ENCODE assay signal across 29 cellular contexts in the genomic region with DNA sequence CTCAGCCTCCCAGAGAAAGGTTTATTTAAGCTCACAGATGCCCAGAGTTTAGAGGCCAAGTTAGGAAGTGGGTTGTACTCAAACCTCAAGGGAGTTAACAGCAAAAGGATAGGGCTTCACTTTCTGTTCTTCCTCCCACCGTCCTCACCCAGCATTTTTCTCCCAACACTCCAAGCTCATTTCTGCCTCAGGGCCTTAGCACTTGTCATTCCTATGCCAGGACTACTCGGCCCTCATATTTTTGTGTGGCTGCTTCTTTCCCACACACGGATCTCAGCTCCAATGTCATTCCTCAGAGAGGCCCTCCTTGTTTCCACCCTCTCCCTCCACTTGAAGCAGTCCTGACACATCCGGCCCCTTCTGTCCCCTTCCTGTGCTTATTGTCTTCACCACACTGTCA. TPM values are rescaled to one million over a fixed set of nuclear protein-coding genes. Genes with fewer than 3 reads are reported as not detected.
A peak's percentile ranks its signal among the peaks of the same experiment; 100 is the strongest.
DNase-seq lines count a peak whose midpoint lies in the region; ATAC-seq, FAIRE-seq and TF ChIP-seq lines count a peak whose summit lies in the region.
"Had no signal": no experiment of that assay in that cellular context is flagged by ENCODE, and none has a peak within 500 bp of the region (broad histone marks: within the 10 kb centered on the region; RNA-seq: fewer than 3 reads in every experiment).

No MANE protein-coding gene starts in this region.

- ATAC-seq in HG03354 (IDR thresholded peaks at IDR 0.05; ENCODE audit: poor library complexity, severe bottlenecking, unreplicated experiment) = no peak
- ATAC-seq: GM12878 had no signal

- H2AK5ac ChIP-seq in trophoblast cell (ENCODE audit: low read length) = no peak overlapping the region

- H3K79me2 ChIP-seq in trophoblast cell (ENCODE audit: control insufficient read depth, insufficient read depth, low read length, poor library complexity) = no peaks in the 10 kb centered on the region

- H3K36me3 ChIP-seq in BLaER1 treated with 17β-estradiol and CSF1 and Interleukin-3, amounts not matched to agents 10 nM and 100 nM = no peaks in the 10 kb centered on the region
- H3K36me3 ChIP-seq in bronchial epithelial cell (ENCODE audit: control insufficient read depth, insufficient read depth, low read length) (no peaks in the 10 kb centered on the region), trophoblast cell (ENCODE audit: control insufficient read depth in 1 of 2, insufficient read depth in 2 of 2, low read length in 2 of 2) (no peaks in the 10 kb centered on the region)
- H3K36me3 ChIP-seq: BE2C had no signal

- H3K36me3 Mint-ChIP-seq in activated naive CD4-positive, alpha-beta T cell treated with anti-CD3 and anti-CD28 coated beads, Interleukin-2, amount 10 ng/mL, durations not matched to agents 7 days and 5 days = no peaks in the 10 kb centered on the region
- H3K36me3 Mint-ChIP-seq: CD14-positive monocyte; CD4-positive, alpha-beta memory T cell; CD4-positive, CD25-positive, alpha-beta regulatory T cell; CD8-positive, alpha-beta memory T cell had no signal

- no peak overlapping the region for H2BK12ac ChIP-seq in trophoblast cell (ENCODE audit: low read length)

- no peaks in the 10 kb centered on the region for H3K79me1 ChIP-seq in trophoblast cell (ENCODE audit: low read length)

- H3K4me1 Mint-ChIP-seq in activated naive CD4-positive, alpha-beta T cell treated with anti-CD3 and anti-CD28 coated beads, Interleukin-2, amount 10 ng/mL, durations not matched to agents 7 days and 5 days = no peaks in the 10 kb centered on the region
- H3K4me1 Mint-ChIP-seq: CD14-positive monocyte; CD4-positive, alpha-beta memory T cell; CD4-positive, CD25-positive, alpha-beta regulatory T cell; CD8-positive, alpha-beta memory T cell had no signal

- no peak overlapping the region for H3K4me3 ChIP-seq in BLaER1 treated with 17β-estradiol and CSF1 and Interleukin-3, amounts not matched to agents 10 nM and 100 nM
- no peak overlapping the region for H3K4me3 ChIP-seq in bronchial epithelial cell (ENCODE audit: low read depth, low read length)
- no peak overlapping the region for H3K4me3 ChIP-seq in trophoblast cell (ENCODE audit: low read depth, low read length)
- H3K4me3 ChIP-seq: GM12878 had no signal

- no peak overlapping the region for H3K27ac ChIP-seq in BLaER1 treated with 17β-estradiol and CSF1 and Interleukin-3, amounts not matched to agents 10 nM and 100 nM
- no peak overlapping the region for H3K27ac ChIP-seq in trophoblast cell (ENCODE audit: low read depth, low read length)

- no peak overlapping the region for H3K27ac Mint-ChIP-seq in activated naive CD4-positive, alpha-beta T cell treated with anti-CD3 and anti-CD28 coated beads, Interleukin-2, amount 10 ng/mL, durations not matched to agents 7 days and 5 days
- H3K27ac Mint-ChIP-seq: CD14-positive monocyte; CD4-positive, CD25-positive, alpha-beta regulatory T cell; CD8-positive, alpha-beta memory T cell had no signal

- no peaks in the 10 kb centered on the region for H3K27me3 ChIP-seq in BLaER1 treated with 17β-estradiol and CSF1 and Interleukin-3, amounts not matched to agents 10 nM and 100 nM
- peaks cover 5% of the 10 kb centered on the region for H3K27me3 ChIP-seq in bronchial epithelial cell (ENCODE audit: control insufficient read depth, insufficient read depth, low read length)
- no peaks in the 10 kb centered on the region for H3K27me3 ChIP-seq in trophoblast cell (ENCODE audit: insufficient read depth, low read length)
- H3K27me3 ChIP-seq: BE2C had no signal

- no peak overlapping the region for H4K8ac ChIP-seq in trophoblast cell (ENCODE audit: low read depth, low read length)

- H3K18ac ChIP-seq in trophoblast cell (ENCODE audit: low read length) = no peak overlapping the region

- H2BK5ac ChIP-seq in trophoblast cell (ENCODE audit: low read depth, low read length, poor library complexity) = no peak overlapping the region

- TF ChIP-seq CTCF in bronchial epithelial cell (IDR thresholded peaks at IDR 0.05; ENCODE audit: insufficient read depth, low read length, severe bottlenecking) = no peak

- H3K4me2 ChIP-seq in BLaER1 treated with 17β-estradiol and CSF1 and Interleukin-3, amounts not matched to agents 10 nM and 100 nM = peak overlapping the region in 8 of 11 experiments; percentile 30 to 56 (median 36); a peak in 15 of 22 replicates
- H3K4me2 ChIP-seq in trophoblast cell (ENCODE audit: low read length) = no peak overlapping the region

- no peak overlapping the region for H3K23ac ChIP-seq in trophoblast cell (ENCODE audit: low read length)

- H3K9me3 Mint-ChIP-seq in activated naive CD4-positive, alpha-beta T cell treated with anti-CD3 and anti-CD28 coated beads, Interleukin-2, amount 10 ng/mL, durations not matched to agents 7 days and 5 days = no peaks in the 10 kb centered on the region
- H3K9me3 Mint-ChIP-seq: CD8-positive, alpha-beta memory T cell had no signal

- no peak overlapping the region for H4K91ac ChIP-seq in trophoblast cell (ENCODE audit: low read depth, low read length)

- H3K9me3 ChIP-seq in BLaER1 treated with 17β-estradiol and CSF1 and Interleukin-3, amounts not matched to agents 10 nM and 100 nM (replicated peaks in 1 of 11) = peaks cover 0 to 7% (median 0%) of the 10 kb centered on the region in 11 experiments; a peak in 2 of 22 replicates
- no peaks in the 10 kb centered on the region for H3K9me3 ChIP-seq in trophoblast cell (ENCODE audit: insufficient read depth, low read depth, low read length)
- H3K9me3 ChIP-seq: BE2C had no signal

- peak; percentile 50 for FAIRE-seq in bronchial epithelial cell (lab: Jason Lieb, UNC)
- FAIRE-seq: A204.1, GM12878, GM12892, GM18507 had no signal

- peaks cover 54% of the 10 kb centered on the region for H3K27me3 Mint-ChIP-seq in activated naive CD4-positive, alpha-beta T cell treated with anti-CD3 and anti-CD28 coated beads, Interleukin-2, amount 10 ng/mL, durations not matched to agents 7 days and 5 days

- no peak overlapping the region for H3K14ac ChIP-seq in trophoblast cell (ENCODE audit: low read length)

- H4K12ac ChIP-seq in trophoblast cell (ENCODE audit: low read depth, low read length) = no peak overlapping the region

- peaks cover 0 to 16% (median 9%) of the 10 kb centered on the region in 10 experiments; a peak in 14 of 20 replicates for H3K4me1 ChIP-seq in BLaER1 treated with 17β-estradiol and CSF1 and Interleukin-3, amounts not matched to agents 10 nM and 100 nM
- H3K4me1 ChIP-seq in trophoblast cell (ENCODE audit: control insufficient read depth in 1 of 2, insufficient read depth in 2 of 2, low read length in 2 of 2) = no peaks in the 10 kb centered on the region
- H3K4me1 ChIP-seq: BE2C had no signal

- no peak overlapping the region for H3K4me3 Mint-ChIP-seq in activated naive CD4-positive, alpha-beta T cell treated with anti-CD3 and anti-CD28 coated beads, Interleukin-2, amount 10 ng/mL, durations not matched to agents 7 days and 5 days
- H3K4me3 Mint-ChIP-seq: CD14-positive monocyte; CD4-positive, alpha-beta memory T cell; CD4-positive, CD25-positive, alpha-beta regulatory T cell; CD8-positive, alpha-beta memory T cell had no signal

- CTCF ChIA-PET in activated naive CD4-positive, alpha-beta T cell treated with anti-CD3 and anti-CD28 coated beads, Interleukin-2, amount 10 ng/mL, durations not matched to agents 7 days and 5 days (lab: Charles Lee) = interaction anchor here (1.7 kb wide), 1 partner anchor 10 kb away, joined by 4 read pairs; no protein-coding TSS in a partner anchor

- H3K4ac ChIP-seq in trophoblast cell (ENCODE audit: low read depth, low read length) = no peak overlapping the region

- H3K9ac ChIP-seq in BLaER1 treated with 17β-estradiol and CSF1 and Interleukin-3, amounts not matched to agents 10 nM and 100 nM = no peak overlapping the region
- no peak overlapping the region for H3K9ac ChIP-seq in trophoblast cell (ENCODE audit: low read length)

- H2BK120ac ChIP-seq in trophoblast cell (ENCODE audit: insufficient read depth, low read length, poor library complexity) = no peak overlapping the region

- no CpG with 5 or more reads among the region's 4 CpGs for WGBS in trophoblast cell (ENCODE audit: extremely low coverage, insufficient coverage, insufficient read length)

- no peak overlapping the region for H2AFZ ChIP-seq in trophoblast cell (ENCODE audit: insufficient read depth, low read length, poor library complexity)

- H4K20me1 ChIP-seq in BLaER1 treated with 17β-estradiol and CSF1 and Interleukin-3, amounts not matched to agents 10 nM and 100 nM = no peaks in the 10 kb centered on the region

- DNase-seq in bronchial epithelial cell (ENCODE audit: low read depth) (no peak), trophoblast cell (peak; percentile 79 to 95), T-helper 1 cell (no peak)
- no peak for DNase-seq in effector CD4-positive, alpha-beta T cell
- no peak for DNase-seq in activated naive CD4-positive, alpha-beta T cell treated with anti-CD3 and anti-CD28 coated beads, Interleukin-2, amount 10 ng/mL, durations not matched to agents 7 days and 5 days
- DNase-seq: 8988T; ACHN; BE2C; C1 segment of cervical spinal cord; CD4-positive, alpha-beta memory T cell; CD4-positive, CD25-positive, alpha-beta regulatory T cell; CD8-positive, alpha-beta memory T cell; COR-L47; DMS 273 treated with DMSO at 0.1 percent for 48 hours; DMS153; DMS53; DMS79; DND-41; EL; GDM1 had no signal

RNA-seq across cellular contexts. Expression of gene FAM43B, which starts 12.9 kb away (rescaled TPM):
- total RNA-seq in bronchial epithelial cell = not detected in 2 replicates
- 0.01 and 0.03 TPM in 2 replicates for polyA plus RNA-seq in trophoblast cell (2013)
- total RNA-seq: A673; CD4-positive, alpha-beta memory T cell; CD4-positive, CD25-positive, alpha-beta regulatory T cell; CD8-positive, alpha-beta memory T cell; GM12878 had no signal
- polyA plus RNA-seq: CD14-positive monocyte; CD4-positive, alpha-beta memory T cell; CD4-positive, CD25-positive, alpha-beta regulatory T cell; CD8-positive, alpha-beta memory T cell; GM12878 had no signal

RNA-seq across cellular contexts. Expression of gene CDA, which starts 23.7 kb away (rescaled TPM):
- total RNA-seq in bronchial epithelial cell = 0.79 and 1.4 TPM in 2 replicates
- polyA plus RNA-seq in trophoblast cell (2013) = 0.16 and 0.21 TPM in 2 replicates
- total RNA-seq: A673; CD4-positive, alpha-beta memory T cell; CD4-positive, CD25-positive, alpha-beta regulatory T cell; CD8-positive, alpha-beta memory T cell; G401; GM12878 had no signal
- polyA plus RNA-seq: CD4-positive, alpha-beta memory T cell; CD8-positive, alpha-beta memory T cell; GM12878 had no signal

RNA-seq across cellular contexts. Expression of gene MUL1, which starts 57.3 kb away (rescaled TPM):
- 22.1 and 25.7 TPM in 2 replicates for total RNA-seq in bronchial epithelial cell
- polyA plus RNA-seq in trophoblast cell (2013) = 13.6 TPM in 2 replicates

Comparison
In these comparisons a context has a peak if more than half of its experiments do, and no peak if none do; other contexts are left out.
1. DNase-seq: peak in trophoblast cell (2 of 2); none in bronchial epithelial cell (single experiment), effector CD4-positive, alpha-beta T cell (single experiment), activated naive CD4-positive, alpha-beta T cell treated with anti-CD3 and anti-CD28 coated beads, Interleukin-2, amount 10 ng/mL, durations not matched to agents 7 days and 5 days (single experiment) and T-helper 1 cell (0 of 5).